ENCODE assay signal across 17 cellular contexts in genomic region chr22:48398181-48398905, GRCh38.
DNase-seq lines count a peak whose midpoint lies in the region; ATAC-seq and TF ChIP-seq lines count a peak whose summit lies in the region.
"Had no signal": no experiment of that assay in that cellular context is flagged by ENCODE, and none has a peak within 500 bp of the region (broad histone marks: within the 10 kb centered on the region; RNA-seq: fewer than 3 reads in every experiment).

No MANE protein-coding gene starts in this region.

- H3K4me2 ChIP-seq in osteoblast (ENCODE audit: insufficient read depth, low read length), result no peak overlapping the region
- H3K4me2 ChIP-seq: BLaER1 treated with 17β-estradiol and CSF1 and Interleukin-3, amounts not matched to agents 10 nM and 100 nM had no signal

- H3K27me3 ChIP-seq in right atrium auricular region (no peaks in the 10 kb centered on the region), heart left ventricle (peaks cover 0 to 15% (median 0%) of the 10 kb centered on the region in 9 donors), osteoblast (ENCODE audit: insufficient read depth, low read length) (no peaks in the 10 kb centered on the region)
- H3K27me3 ChIP-seq: BLaER1 treated with 17β-estradiol and CSF1 and Interleukin-3, amounts not matched to agents 10 nM and 100 nM had no signal

- H4K20me1 ChIP-seq in osteoblast (ENCODE audit: insufficient read depth, low read length), result no peaks in the 10 kb centered on the region

- no peak for TF ChIP-seq POLR2A in heart left ventricle (IDR thresholded peaks at IDR 0.05)

- DNase-seq in right atrium auricular region (ENCODE audit: low spot score) (peak; percentile 38), heart left ventricle (no peak), mesenteric fat pad (ENCODE audit: low spot score) (peak; percentile 67), osteoblast (ENCODE audit: insufficient read length, low spot score, missing footprints) (peak; percentile 29), NOMO-1 treated with DMSO at 0.1 percent for 48 hours (lab: John Stamatoyannopoulos, UW; ENCODE audit: unreplicated experiment) (no peak), GM20000 (ENCODE audit: low spot score) (no peak)
- no peak for DNase-seq in stimulated activated CD8-positive, alpha-beta memory T cell treated with anti-CD3 and anti-CD28 coated beads, Interleukin-4, amount 100 ng/mL, for 48 hours
- DNase-seq: CD8-positive, alpha-beta memory T cell; COR-L47; DMS 273 treated with DMSO at 0.1 percent for 48 hours; DMS53; DND-41; EL; HCEC 1CT had no signal

- H2AFZ ChIP-seq in osteoblast (ENCODE audit: low read length), result no peak overlapping the region

- no peak for ATAC-seq in heart left ventricle
- ATAC-seq: GM12878 had no signal

- H3K9me3 ChIP-seq in right atrium auricular region (no peaks in the 10 kb centered on the region), heart left ventricle (no peaks in the 10 kb centered on the region), osteoblast (ENCODE audit: low read depth, low read length) (no peaks in the 10 kb centered on the region)
- H3K9me3 ChIP-seq: BLaER1 treated with 17β-estradiol and CSF1 and Interleukin-3, amounts not matched to agents 10 nM and 100 nM had no signal

- H3K4me3 ChIP-seq in right atrium auricular region (no peak overlapping the region), heart left ventricle (no peak overlapping the region), osteoblast (ENCODE audit: insufficient read depth, low read length) (no peak overlapping the region)
- H3K4me3 ChIP-seq: BLaER1 treated with 17β-estradiol and CSF1 and Interleukin-3, amounts not matched to agents 10 nM and 100 nM; GM12878 had no signal

- H3K79me2 ChIP-seq in osteoblast (ENCODE audit: insufficient read depth, low read length), result no peaks in the 10 kb centered on the region

- intact Hi-C loops in heart left ventricle (cut with DNase I), result no loop called here

- 80 to 86% (median 82%) methylated on average over 11 of the region's 11 CpGs for WGBS in heart left ventricle, 4 donors

- H3K4me1 ChIP-seq in right atrium auricular region (no peaks in the 10 kb centered on the region), heart left ventricle (no peaks in the 10 kb centered on the region), osteoblast (ENCODE audit: insufficient read depth, low read length) (no peaks in the 10 kb centered on the region)

- H3K27ac ChIP-seq in right atrium auricular region (no peak overlapping the region), heart left ventricle (no peak overlapping the region), osteoblast (ENCODE audit: low read depth, low read length) (no peak overlapping the region)
- H3K27ac ChIP-seq: BLaER1 treated with 17β-estradiol and CSF1 and Interleukin-3, amounts not matched to agents 10 nM and 100 nM; HL-60 had no signal

- TF ChIP-seq CTCF in right atrium auricular region (IDR thresholded peaks at IDR 0.05) (no peak), heart left ventricle (IDR thresholded peaks at IDR 0.05) (no peak), osteoblast (IDR thresholded peaks at IDR 0.05; ENCODE audit: extremely low read depth, low read depth, low read length) (no peak), GM20000 (IDR thresholded peaks at IDR 0.05; ENCODE audit: extremely low read depth, missing control alignments) (no peak)

- H3K36me3 ChIP-seq in right atrium auricular region (no peaks in the 10 kb centered on the region), heart left ventricle (no peaks in the 10 kb centered on the region), osteoblast (ENCODE audit: insufficient read depth, low read length) (no peaks in the 10 kb centered on the region)
- H3K36me3 ChIP-seq: BLaER1 treated with 17β-estradiol and CSF1 and Interleukin-3, amounts not matched to agents 10 nM and 100 nM had no signal

Comparison
In these comparisons a context has a peak if more than half of its experiments do, and no peak if none do; other contexts are left out.
1. DNase-seq: peak in right atrium auricular region (single experiment), mesenteric fat pad (single experiment) and osteoblast (single experiment); none in heart left ventricle (0 of 5), NOMO-1 treated with DMSO at 0.1 percent for 48 hours (single experiment), stimulated activated CD8-positive, alpha-beta memory T cell treated with anti-CD3 and anti-CD28 coated beads, Interleukin-4, amount 100 ng/mL, for 48 hours (single experiment) and GM20000 (single experiment).